18 cellular contexts compared by ENCODE assay signal in the genomic region with DNA sequence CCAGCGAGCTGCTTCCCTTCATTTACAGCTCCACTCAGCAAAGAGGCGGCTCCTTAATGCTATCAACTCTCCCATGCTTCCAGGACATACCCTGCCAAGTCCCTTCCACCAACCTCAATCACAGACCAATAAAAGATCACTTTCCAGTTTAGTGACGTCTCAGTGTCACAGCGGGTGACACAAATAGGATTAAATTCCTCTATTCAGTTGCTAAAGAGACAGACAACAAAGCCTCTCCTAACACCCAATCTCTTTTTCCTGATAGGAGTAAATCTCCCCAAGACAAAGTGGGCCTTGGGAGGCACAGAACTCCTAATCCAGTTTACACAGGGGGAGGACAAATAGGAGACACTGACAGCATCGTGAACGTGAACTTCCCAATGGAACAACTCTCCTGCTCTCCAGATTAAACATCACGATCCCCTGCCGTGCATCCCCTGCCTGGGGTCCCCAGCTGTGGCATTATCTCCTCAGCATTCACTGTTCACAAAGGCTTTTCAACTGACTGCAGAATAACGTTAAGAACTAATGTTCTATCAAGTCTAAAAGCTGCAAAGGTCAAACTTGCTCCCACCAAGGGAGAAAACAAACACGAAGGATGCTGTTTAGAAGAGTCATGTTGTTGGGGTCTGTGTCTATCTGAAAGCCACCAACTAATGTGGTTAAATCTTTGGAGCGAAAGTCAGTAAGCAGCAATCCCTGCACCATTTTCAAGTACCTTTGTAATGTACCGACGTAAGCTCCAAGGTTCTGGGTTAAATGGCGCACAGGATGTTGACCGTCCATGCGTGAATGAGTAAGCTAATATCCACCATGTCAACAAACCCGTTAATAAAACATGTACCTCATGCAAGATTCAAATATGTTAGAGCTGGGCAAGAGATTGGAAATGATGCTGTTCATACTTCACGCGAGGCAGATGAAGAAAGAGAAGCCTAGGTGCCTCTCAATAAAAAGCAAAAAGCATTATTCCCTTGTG. TPM values are rescaled to one million over a fixed set of nuclear protein-coding genes. Genes with fewer than 3 reads are reported as not detected.
DNase-seq lines count a peak whose midpoint lies in the region; ATAC-seq and FAIRE-seq lines count a peak whose summit lies in the region.
"Had no signal": no experiment of that assay in that cellular context is flagged by ENCODE, and none has a peak within 500 bp of the region (broad histone marks: within the 10 kb centered on the region; RNA-seq: fewer than 3 reads in every experiment).

No MANE protein-coding gene starts in this region.

- peak overlapping the region; percentile 65 for H3K27ac ChIP-seq in iPS-20b (ENCODE audit: low read length)
- H3K27ac ChIP-seq: colonic mucosa, stomach, upper lobe of left lung had no signal

- no peaks in the 10 kb centered on the region; the same call in 1 of the 2 replicates for H3K27me3 ChIP-seq in iPS-20b (ENCODE audit: insufficient read depth, low read length)
- H3K27me3 ChIP-seq: colonic mucosa, stomach, upper lobe of left lung had no signal

- H3K36me3 ChIP-seq in iPS-20b (ENCODE audit: insufficient read depth, low read depth, low read length): no peaks in the 10 kb centered on the region
- H3K36me3 ChIP-seq: colonic mucosa, stomach, upper lobe of left lung had no signal

- FAIRE-seq in frontal cortex (lab: Jason Lieb, UNC): no peak

- peak overlapping the region; percentile 27; the same call in 1 of the 2 replicates for H3K4me3 ChIP-seq in iPS-20b (ENCODE audit: low read length)
- H3K4me3 ChIP-seq: colonic mucosa, stomach, upper lobe of left lung had no signal

- H3K4me1 ChIP-seq in iPS-20b (ENCODE audit: insufficient read depth, low read length): peaks cover 48% of the 10 kb centered on the region
- H3K4me1 ChIP-seq: colonic mucosa, stomach, upper lobe of left lung had no signal

- peak; percentile 30 for DNase-seq in COLO668 (lab: John Stamatoyannopoulos, UW; ENCODE audit: unreplicated experiment)
- peak; percentile 24 for DNase-seq in NCI-H1092 (lab: John Stamatoyannopoulos, UW)
- DNase-seq in NCI-H82 treated with DMSO at 0.1 percent for 48 hours (lab: John Stamatoyannopoulos, UW; ENCODE audit: unreplicated experiment): peak; percentile 8
- no peak for DNase-seq in stimulated activated naive CD4-positive, alpha-beta T cell (lab: John Stamatoyannopoulos, UW)
- DNase-seq in frontal cortex (ENCODE audit: low spot score in 2 of 2): no peak
- DNase-seq: activated CD4-positive, alpha-beta T cell treated with anti-CD3 and anti-CD28 coated beads, Interleukin-2, amount 50 U/mL, for 48 hours; activated naive CD4-positive, alpha-beta T cell treated with anti-CD3 and anti-CD28 coated beads, Interleukin-2, amount 50 U/mL, for 16 hours; activated T-cell treated with anti-CD3 and anti-CD28 coated beads, Interleukin-2, amount 50 U/mL, for 1 hour; colonic mucosa; erythroblast; NCI-H1694; occipital lobe; right cardiac atrium; stomach; upper lobe of left lung had no signal

- H3K9me3 ChIP-seq in iPS-20b (ENCODE audit: insufficient read depth, low read depth, low read length): no peaks in the 10 kb centered on the region
- H3K9me3 ChIP-seq: colonic mucosa, upper lobe of left lung had no signal

- H3K9ac ChIP-seq in iPS-20b (ENCODE audit: low read depth, low read length): peak overlapping the region; percentile 37; the same call in 1 of the 2 replicates

- ATAC-seq in HG02623 (IDR thresholded peaks at IDR 0.05; ENCODE audit: unreplicated experiment) (no peak), GM18519 (IDR thresholded peaks at IDR 0.05; ENCODE audit: low FRiP score, unreplicated experiment) (no peak)
- ATAC-seq: right cardiac atrium had no signal

RNA-seq across cellular contexts. Expression of a gene that starts 31.5 kb away (rescaled TPM):
- total RNA-seq in frontal cortex: 4.1 TPM
- total RNA-seq: right cardiac atrium had no signal

Comparison
In these comparisons a context has a peak if more than half of its experiments do, and no peak if none do; other contexts are left out.
1. DNase-seq: peak in COLO668 (single experiment), NCI-H1092 (single experiment) and NCI-H82 treated with DMSO at 0.1 percent for 48 hours (single experiment); none in stimulated activated naive CD4-positive, alpha-beta T cell (0 of 6) and frontal cortex (0 of 2).